Comparison of ENCODE assay signal across 8 cellular contexts in the genomic region with DNA sequence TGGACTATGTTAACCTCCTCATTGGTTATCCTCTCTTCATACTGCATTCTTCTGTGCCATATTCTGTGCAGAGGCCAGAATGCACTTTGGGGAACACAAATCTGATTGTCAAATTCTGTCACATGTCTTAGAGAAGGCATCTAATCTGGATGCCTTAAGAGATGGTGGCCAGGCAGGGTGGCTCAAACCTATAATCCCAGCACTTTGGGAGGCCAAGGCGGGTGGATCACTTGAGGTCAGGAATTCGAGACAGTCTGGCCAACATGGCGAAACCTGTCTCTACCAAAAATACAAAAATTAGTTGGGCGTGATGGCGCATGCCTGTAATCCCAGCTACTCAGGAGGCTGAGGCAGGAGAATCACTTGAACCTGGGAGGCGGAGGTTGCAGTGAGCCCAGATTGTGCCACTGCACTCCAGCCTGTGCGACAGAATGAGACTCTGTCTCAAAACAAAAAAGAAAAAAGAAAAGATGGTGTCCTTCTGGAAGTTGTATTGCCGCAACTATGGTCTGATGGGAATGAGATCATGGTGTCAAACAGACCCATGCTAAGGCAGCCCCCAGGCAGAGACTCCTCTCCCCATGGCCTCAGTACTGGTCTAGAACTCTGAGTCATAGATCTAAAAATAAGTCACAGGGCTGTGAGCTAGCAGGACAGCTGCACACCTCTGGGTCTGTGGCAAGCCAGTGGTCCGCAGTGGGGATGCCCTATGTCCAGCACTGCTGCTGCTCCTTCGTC. TPM values are rescaled to one million over a fixed set of nuclear protein-coding genes. Genes with fewer than 3 reads are reported as not detected.
DNase-seq lines count a peak whose midpoint lies in the region; ATAC-seq, FAIRE-seq and TF ChIP-seq lines count a peak whose summit lies in the region.
"Not testable (repeated sequence)": the region's sequence is repeated elsewhere in the genome, so short reads cannot be mapped to it uniquely, and the experiment has no call there.

No MANE protein-coding gene starts in this region.

- not testable (repeated sequence) for H3K9me3 ChIP-seq in cardiac muscle cell (ENCODE audit: low read depth)

- H3K4me3 ChIP-seq in NB4 (ENCODE audit: low read depth, low read length); bronchial epithelial cell (ENCODE audit: low read depth, low read length); cardiac muscle cell: not testable (repeated sequence)

- ATAC-seq in HG02798 (IDR thresholded peaks at IDR 0.05; ENCODE audit: poor library complexity, unreplicated experiment), result peak; percentile 60

- not testable (repeated sequence) for H3K36me3 ChIP-seq in bronchial epithelial cell (ENCODE audit: control insufficient read depth, insufficient read depth, low read length); cardiac muscle cell

- not testable (repeated sequence) for TF ChIP-seq POLR2A in NB4 (IDR thresholded peaks at IDR 0.05; ENCODE audit: extremely low read depth, insufficient read length)

- H3K27me3 ChIP-seq in bronchial epithelial cell (ENCODE audit: control insufficient read depth, insufficient read depth, low read length); cardiac muscle cell: not testable (repeated sequence)

- FAIRE-seq in bronchial epithelial cell (lab: Jason Lieb, UNC), result peak; percentile 93

- H3K4me1 ChIP-seq in cardiac muscle cell (ENCODE audit: low read depth), result not testable (repeated sequence)

- TF ChIP-seq CTCF in GM10266 (IDR thresholded peaks at IDR 0.05; ENCODE audit: control insufficient read depth, insufficient read depth, low read depth, missing control alignments); NB4 (IDR thresholded peaks at IDR 0.05; ENCODE audit: low read depth, low read length); VCaP (conservative IDR thresholded peaks at IDR 0.05); bronchial epithelial cell (IDR thresholded peaks at IDR 0.05; ENCODE audit: insufficient read depth, low read length, severe bottlenecking); cardiac muscle cell (IDR thresholded peaks at IDR 0.05; ENCODE audit: low read depth, low read length): not testable (repeated sequence)

- H3K27ac ChIP-seq in VCaP (peak overlapping the region; percentile 93; the same call in 1 of the 2 replicates), cardiac muscle cell (peak overlapping the region; percentile 71)

- peak; percentile 54 for DNase-seq in A172 (ENCODE audit: low spot score)
- peak; percentile 39 for DNase-seq in GM10266 (ENCODE audit: extremely low spot score)
- DNase-seq in NB4 (ENCODE audit: low read depth), result peak; percentile 45
- DNase-seq in bronchial epithelial cell (ENCODE audit: low read depth), result peak; percentile 27
- DNase-seq in cardiac muscle cell (ENCODE audit: low read depth in 1 of 2, low spot score in 1 of 2), result peak in 1 of 2 donors; percentile 64
- peak; percentile 93 for DNase-seq in myocyte (ENCODE audit: low read depth)

RNA-seq across cellular contexts. Expression of gene GARRE1, which starts 11.0 kb away (rescaled TPM):
- total RNA-seq in A172 (2014; rRNA removed; shearing (Covaris generic)), result 9.2 and 10.7 TPM in 2 replicates
- 6.1 and 7.7 TPM in 2 replicates for total RNA-seq in bronchial epithelial cell
- total RNA-seq in cardiac muscle cell, result 21.6 and 28.6 TPM in 2 replicates
- polyA plus RNA-seq in cardiac muscle cell, result 7.9 and 15.1 TPM in 2 replicates
- total RNA-seq in myocyte, result 8.4 and 9.8 TPM in 2 replicates
- 9.1 TPM for polyA plus RNA-seq in myocyte (2012)
